16 cellular contexts compared by ENCODE assay signal in genomic region chr4:10623862-10624261, GRCh38.
DNase-seq lines count a peak whose midpoint lies in the region; ATAC-seq and TF ChIP-seq lines count a peak whose summit lies in the region.
"Had no signal": no experiment of that assay in that cellular context is flagged by ENCODE, and none has a peak within 500 bp of the region (broad histone marks: within the 10 kb centered on the region; RNA-seq: fewer than 3 reads in every experiment).

No MANE protein-coding gene starts in this region.

- no peak overlapping the region for H3K56ac ChIP-seq in IMR-90 (ENCODE audit: extremely low read depth, insufficient read depth, low read length)

- intact Hi-C loops in IMR-90 (cut with micrococcal nuclease) (no loop called here), upper lobe of right lung (cut with DNase I) (no loop called here)

- TF ChIP-seq CTCF in IMR-90 (conservative IDR thresholded peaks at IDR 0.05; ENCODE audit: low read depth, low read length) = no peak
- TF ChIP-seq CTCF in hepatocyte (IDR thresholded peaks at IDR 0.05; ENCODE audit: poor library complexity) = no peak
- TF ChIP-seq CTCF in upper lobe of right lung (IDR thresholded peaks at IDR 0.05) = no peak

- H3K4me1 ChIP-seq in IMR-90 (ENCODE audit: control insufficient read depth, insufficient read depth, low read length) (peaks cover 3% of the 10 kb centered on the region; the same call in 1 of the 2 replicates), hepatocyte (ENCODE audit: insufficient read depth) (peaks cover 18% of the 10 kb centered on the region), upper lobe of right lung (no peaks in the 10 kb centered on the region)
- H3K4me1 ChIP-seq: BLaER1 treated with 17β-estradiol and CSF1 and Interleukin-3, amounts not matched to agents 10 nM and 100 nM; HAP-1 had no signal

- H4K5ac ChIP-seq in IMR-90 (ENCODE audit: low read depth, low read length) = no peak overlapping the region

- no peak overlapping the region for H4K91ac ChIP-seq in IMR-90 (ENCODE audit: insufficient read depth, low read depth, low read length)

- in situ Hi-C loops in IMR-90 (cut with MboI; ENCODE audit: low sequenced_read_pairs) = no loop called here

- TF ChIP-seq RAD21 in IMR-90 (IDR thresholded peaks at IDR 0.05; ENCODE audit: low read length) = no peak

- no peak for TF ChIP-seq POLR2A in IMR-90 (IDR thresholded peaks at IDR 0.05; ENCODE audit: low read depth, low read length)

- no peaks in the 10 kb centered on the region; the same call in 1 of the 2 replicates for H3K9me1 ChIP-seq in IMR-90 (ENCODE audit: insufficient read depth, low read length)

- no peaks in the 10 kb centered on the region for H4K20me1 ChIP-seq in IMR-90 (ENCODE audit: insufficient read depth, low read length)
- no peaks in the 10 kb centered on the region for H4K20me1 ChIP-seq in hepatocyte (ENCODE audit: insufficient read depth, poor library complexity, severe bottlenecking)
- H4K20me1 ChIP-seq: BLaER1 treated with 17β-estradiol and CSF1 and Interleukin-3, amounts not matched to agents 10 nM and 100 nM had no signal

- BruUV-seq in IMR-90 (replicated peaks; lab: Mats Ljungman, UMichigan) = no TSS peak

- H2AK5ac ChIP-seq in IMR-90 (ENCODE audit: low read depth, low read length) = no peak overlapping the region

- DNase-seq in DMS53 (lab: John Stamatoyannopoulos, UW) (peak; percentile 62), IMR-90 (no peak), hepatocyte (ENCODE audit: low spot score) (peak; percentile 10), upper lobe of right lung (no peak), AG08395 (ENCODE audit: low spot score) (no peak), left lobe of liver (ENCODE audit: low spot score) (no peak)
- DNase-seq in stimulated activated CD4-positive, alpha-beta T cell treated with anti-CD3 and anti-CD28 coated beads, Interleukin-2, amount 100 ng/mL, for 24 hours = no peak
- DNase-seq: 8988T; Calu3; CD4-positive, CD25-positive, alpha-beta regulatory T cell; DMS 273 treated with DMSO at 0.1 percent for 48 hours; DMS79 treated with DMSO at 0.1 percent for 48 hours; GDM1 had no signal

- H4K8ac ChIP-seq in IMR-90 (ENCODE audit: low read depth in 2 of 2, low read length in 2 of 2) = no peak overlapping the region

- WGBS in IMR-90 (ENCODE audit: extremely low coverage in 2 of 2, insufficient read length in 1 of 2), 2 experiments = no CpG with 5 or more reads among the region's 6 CpGs
- WGBS in hepatocyte (ENCODE audit: low lambda C conversion rate, missing lambda C conversion rate) = 43% methylated on average over 6 of the region's 6 CpGs

- no peak for ATAC-seq in IMR-90 (ENCODE audit: low read depth)
- peak; percentile 58 for ATAC-seq in upper lobe of right lung
- ATAC-seq in left lobe of liver = no peak

- no peak overlapping the region for H2AFZ ChIP-seq in IMR-90 (replicated peaks; ENCODE audit: low read length, poor library complexity)
- H2AFZ ChIP-seq in hepatocyte = no peak overlapping the region

- H3K4me2 ChIP-seq in IMR-90 (ENCODE audit: low read depth, low read length) = no peak overlapping the region
- no peak overlapping the region for H3K4me2 ChIP-seq in hepatocyte
- H3K4me2 ChIP-seq: BLaER1 treated with 17β-estradiol and CSF1 and Interleukin-3, amounts not matched to agents 10 nM and 100 nM; KMS-11 had no signal

- no peak overlapping the region for H3K14ac ChIP-seq in IMR-90 (replicated peaks; ENCODE audit: low read depth, low read length)

- H3K79me1 ChIP-seq in IMR-90 (ENCODE audit: low read depth in 1 of 2, low read length in 2 of 2) = no peaks in the 10 kb centered on the region

- no peaks in the 10 kb centered on the region for H3K79me2 ChIP-seq in hepatocyte

- H3K27ac ChIP-seq in IMR-90 (ENCODE audit: insufficient read depth, low read length) (no peak overlapping the region), hepatocyte (peak overlapping the region; percentile 35), upper lobe of right lung (no peak overlapping the region)
- H3K27ac ChIP-seq: BLaER1 treated with 17β-estradiol and CSF1 and Interleukin-3, amounts not matched to agents 10 nM and 100 nM; KMS-11 had no signal

- H3K4me3 ChIP-seq in IMR-90 (ENCODE audit: insufficient read depth, low read depth, low read length) (no peak overlapping the region), hepatocyte (no peak overlapping the region), upper lobe of right lung (no peak overlapping the region)
- H3K4me3 ChIP-seq: BLaER1 treated with 17β-estradiol and CSF1 and Interleukin-3, amounts not matched to agents 10 nM and 100 nM; HAP-1 had no signal

- no peak overlapping the region for H3K9ac ChIP-seq in IMR-90 (ENCODE audit: low read depth, low read length)
- H3K9ac ChIP-seq: BLaER1 treated with 17β-estradiol and CSF1 and Interleukin-3, amounts not matched to agents 10 nM and 100 nM; KMS-11 had no signal

- H3K27me3 ChIP-seq in IMR-90 (ENCODE audit: control insufficient read depth, insufficient read depth, low read length) = peaks cover 12% of the 10 kb centered on the region; the same call in 1 of the 2 replicates
- no peaks in the 10 kb centered on the region for H3K27me3 ChIP-seq in hepatocyte
- H3K27me3 ChIP-seq in upper lobe of right lung = no peaks in the 10 kb centered on the region
- H3K27me3 ChIP-seq: BLaER1 treated with 17β-estradiol and CSF1 and Interleukin-3, amounts not matched to agents 10 nM and 100 nM had no signal

- H3K23ac ChIP-seq in IMR-90 (ENCODE audit: low read depth, low read length) = no peak overlapping the region

- peak overlapping the region; percentile 69; the same call in 1 of the 3 replicates for H2BK15ac ChIP-seq in IMR-90 (ENCODE audit: low read depth, low read length)

- no peaks in the 10 kb centered on the region for H3K9me2 ChIP-seq in hepatocyte (replicated peaks; ENCODE audit: insufficient read depth)

- POLR2A ChIA-PET in IMR-90 (lab: Charles Lee; ENCODE audit: unreplicated experiment) = no interaction called here

- no peak overlapping the region for H3K4ac ChIP-seq in IMR-90 (ENCODE audit: low read depth, low read length)

- no peak overlapping the region for H2BK5ac ChIP-seq in IMR-90 (ENCODE audit: low read depth, low read length, poor library complexity, severe bottlenecking)

- dilution Hi-C loops in IMR-90 (cut with HindIII; ENCODE audit: low sequenced_read_pairs, unreplicated experiment) = no loop called here

- H3K18ac ChIP-seq in IMR-90 (ENCODE audit: low read depth, low read length) = no peak overlapping the region; the same call in 1 of the 2 replicates

- H3K36me3 ChIP-seq in IMR-90 (ENCODE audit: control insufficient read depth, insufficient read depth, low read length) (no peaks in the 10 kb centered on the region), hepatocyte (replicated peaks; ENCODE audit: insufficient read depth, low read depth) (no peaks in the 10 kb centered on the region), upper lobe of right lung (no peaks in the 10 kb centered on the region)
- H3K36me3 ChIP-seq: BLaER1 treated with 17β-estradiol and CSF1 and Interleukin-3, amounts not matched to agents 10 nM and 100 nM; HAP-1 had no signal

- H2BK20ac ChIP-seq in IMR-90 (ENCODE audit: low read depth, low read length) = peak overlapping the region; percentile 27; the same call in 1 of the 2 replicates

- peak overlapping the region; percentile 25 for H2BK120ac ChIP-seq in IMR-90 (ENCODE audit: low read depth, low read length)

- CTCF ChIA-PET in IMR-90 (lab: Yijun Ruan, JAX) = interaction anchor here (1.0 kb wide), 1 partner anchor 12 kb away, joined by 3 read pairs; no protein-coding TSS in a partner anchor

- H3K9me3 ChIP-seq in IMR-90 (ENCODE audit: control insufficient read depth, insufficient read depth, low read length) (no peaks in the 10 kb centered on the region), hepatocyte (ENCODE audit: low read depth) (no peaks in the 10 kb centered on the region), upper lobe of right lung (no peaks in the 10 kb centered on the region)
- H3K9me3 ChIP-seq: BLaER1 treated with 17β-estradiol and CSF1 and Interleukin-3, amounts not matched to agents 10 nM and 100 nM; HAP-1 had no signal

- H2AK9ac ChIP-seq in IMR-90 (replicated peaks; ENCODE audit: low read depth, low read length, poor library complexity) = no peak overlapping the region

TF ChIP-seq in IMR-90, 13 proteins besides CTCF, POLR2A, EP300 and RAD21:
- TF ChIP-seq MXI1 (IDR thresholded peaks at IDR 0.05; ENCODE audit: borderline replicate concordance, low read depth, low read length) (no peak), CEBPB (IDR thresholded peaks at IDR 0.05; ENCODE audit: low read depth, low read length) (no peak), NFE2L2 (IDR thresholded peaks at IDR 0.05; ENCODE audit: low read depth, low read length) (no peak), SMC3 (IDR thresholded peaks at IDR 0.05; ENCODE audit: low read depth, low read length) (no peak), BHLHE40 (IDR thresholded peaks at IDR 0.05; ENCODE audit: low read depth, low read length) (no peak), MAZ (IDR thresholded peaks at IDR 0.05; ENCODE audit: borderline replicate concordance, low read depth, low read length) (no peak)

Comparison
In these comparisons a context has a peak if more than half of its experiments do, and no peak if none do; other contexts are left out.
1. DNase-seq: peak in DMS53 (single experiment) and hepatocyte (single experiment); none in IMR-90 (single experiment), upper lobe of right lung (single experiment), AG08395 (single experiment), left lobe of liver (single experiment) and stimulated activated CD4-positive, alpha-beta T cell treated with anti-CD3 and anti-CD28 coated beads, Interleukin-2, amount 100 ng/mL, for 24 hours (0 of 2).